ENCODE assay signal across 22 cellular contexts in genomic region chr22:42000466-42000865, GRCh38. TPM values are rescaled to one million over a fixed set of nuclear protein-coding genes. Genes with fewer than 3 reads are reported as not detected.
DNase-seq lines count a peak whose midpoint lies in the region; ATAC-seq, FAIRE-seq and TF ChIP-seq lines count a peak whose summit lies in the region.
"Had no signal": no experiment of that assay in that cellular context is flagged by ENCODE, and none has a peak within 500 bp of the region (broad histone marks: within the 10 kb centered on the region; RNA-seq: fewer than 3 reads in every experiment).

No MANE protein-coding gene starts in this region.

- FAIRE-seq in endothelial cell of umbilical vein (lab: Jason Lieb, UNC), result no peak
- FAIRE-seq: GM12892, RCC 7860 had no signal

- no peaks in the 10 kb centered on the region for H3K9me3 ChIP-seq in CD8-positive, alpha-beta memory T cell (ENCODE audit: low read length)
- no peaks in the 10 kb centered on the region for H3K9me3 ChIP-seq in endothelial cell of umbilical vein (replicated peaks; ENCODE audit: control insufficient read depth, insufficient read depth, low read length)
- H3K9me3 ChIP-seq in mucosa of descending colon, result no peaks in the 10 kb centered on the region
- H3K9me3 ChIP-seq: Caco-2, SJCRH30 had no signal

- H3K27me3 Mint-ChIP-seq in CD8-positive, alpha-beta memory T cell, result peaks cover 0 to 2% of the 10 kb centered on the region in 2 donors
- peaks cover 3% of the 10 kb centered on the region for H3K27me3 Mint-ChIP-seq in activated T-helper 1 cell treated with anti-CD3 and anti-CD28 coated beads, Interleukin-12 subunit alpha, Interleukin-12 subunit beta, Interleukin-2, Interleukin-4 antibody, amounts not matched to agents 30 ng/mL and 10 ng/mL and 1 ng/mL, durations not matched to agents 14 hours and 24 hours and 36 hours (ENCODE audit: insufficient read depth)
- peaks cover 0 to 7% of the 10 kb centered on the region in 2 donors for H3K27me3 Mint-ChIP-seq in natural killer cell (ENCODE audit: low read depth in 2 of 2)

- H3K9me1 ChIP-seq in endothelial cell of umbilical vein (replicated peaks; ENCODE audit: control insufficient read depth, extremely low read depth, insufficient read depth, low read length), result no peaks in the 10 kb centered on the region

- no peaks in the 10 kb centered on the region for H4K20me1 ChIP-seq in endothelial cell of umbilical vein (replicated peaks; ENCODE audit: control insufficient read depth, extremely low read depth, insufficient read depth, low read length)

- H3K79me2 ChIP-seq in endothelial cell of umbilical vein (ENCODE audit: control insufficient read depth, insufficient read depth, low read length), result no peaks in the 10 kb centered on the region

- no peaks in the 10 kb centered on the region for H3K36me3 ChIP-seq in CD8-positive, alpha-beta memory T cell (ENCODE audit: insufficient read depth, low read length)
- H3K36me3 ChIP-seq in endothelial cell of umbilical vein (ENCODE audit: control insufficient read depth in 2 of 2, extremely low read depth in 1 of 2, insufficient read depth in 2 of 2, low read length in 2 of 2), result no peaks in the 10 kb centered on the region
- no peaks in the 10 kb centered on the region for H3K36me3 ChIP-seq in mucosa of descending colon (ENCODE audit: low read depth)
- H3K36me3 ChIP-seq: BE2C, SJCRH30 had no signal

- no peak for DNase-seq in CD8-positive, alpha-beta memory T cell
- no peak for DNase-seq in activated T-helper 1 cell treated with anti-CD3 and anti-CD28 coated beads, Interleukin-12 subunit alpha, Interleukin-12 subunit beta, Interleukin-2, Interleukin-4 antibody, amounts not matched to agents 30 ng/mL and 10 ng/mL and 1 ng/mL, durations not matched to agents 14 hours and 24 hours and 36 hours (ENCODE audit: low spot score)
- DNase-seq in endothelial cell of umbilical vein (ENCODE audit: low read depth, low spot score), result no peak
- DNase-seq in natural killer cell, result no peak
- DNase-seq in GF-D8 (lab: John Stamatoyannopoulos, UW), result no peak
- DNase-seq in mucosa of descending colon, result no peak
- DNase-seq: BE2C, Caco-2, DND-41, KBM-7, NCI-H1092, NCI-H1436 treated with DMSO at 0.1 percent for 48 hours, NCI-H2029, NCI-H2227 treated with DMSO at 0.1 percent for 48 hours, OCI-M1, SJCRH30 had no signal

- TSS peak; percentile 84 for BruUV-seq in endothelial cell of umbilical vein (replicated peaks; lab: Mats Ljungman, UMichigan)

- peaks cover 17 to 21% (median 20%) of the 10 kb centered on the region in 3 donors for H3K4me1 Mint-ChIP-seq in CD8-positive, alpha-beta memory T cell
- peaks cover 41% of the 10 kb centered on the region for H3K4me1 Mint-ChIP-seq in activated T-helper 1 cell treated with anti-CD3 and anti-CD28 coated beads, Interleukin-12 subunit alpha, Interleukin-12 subunit beta, Interleukin-2, Interleukin-4 antibody, amounts not matched to agents 30 ng/mL and 10 ng/mL and 1 ng/mL, durations not matched to agents 14 hours and 24 hours and 36 hours (ENCODE audit: low read depth)
- peaks cover 5 to 22% of the 10 kb centered on the region in 2 donors for H3K4me1 Mint-ChIP-seq in natural killer cell

- dilution Hi-C loops in endothelial cell of umbilical vein (cut with MboI; ENCODE audit: extremely low pct_ligation_motif_present, low sequenced_read_pairs), result no loop called here

- ATAC-seq in natural killer cell (no peak), GM21360 (IDR thresholded peaks at IDR 0.05; ENCODE audit: unreplicated experiment) (no peak), mucosa of descending colon (no peak)
- ATAC-seq: GM23338 had no signal

- H3K4me1 ChIP-seq in CD8-positive, alpha-beta memory T cell (ENCODE audit: insufficient read depth, low read length), result peaks cover 19% of the 10 kb centered on the region
- no peaks in the 10 kb centered on the region for H3K4me1 ChIP-seq in endothelial cell of umbilical vein (ENCODE audit: control insufficient read depth, extremely low read depth, insufficient read depth, low read length)
- H3K4me1 ChIP-seq in mucosa of descending colon (ENCODE audit: low read depth), result peaks cover 5% of the 10 kb centered on the region
- H3K4me1 ChIP-seq: BE2C, SJCRH30 had no signal

- no peak overlapping the region for H3K4me2 ChIP-seq in endothelial cell of umbilical vein (ENCODE audit: insufficient read depth, low read length)
- H3K4me2 ChIP-seq: GM23338 had no signal

- no peak for TF ChIP-seq CTCF in endothelial cell of umbilical vein (IDR thresholded peaks at IDR 0.05; ENCODE audit: extremely low read depth in 1 of 2, insufficient read depth in 1 of 2, low read depth in 1 of 2, low read length in 2 of 2)
- no peak for TF ChIP-seq CTCF in natural killer cell (IDR thresholded peaks at IDR 0.05)
- TF ChIP-seq CTCF in mucosa of descending colon (IDR thresholded peaks at IDR 0.05), result no peak

- POLR2A ChIA-PET in CD8-positive, alpha-beta memory T cell (lab: Charles Lee), result no interaction called here
- POLR2A ChIA-PET in endothelial cell of umbilical vein (lab: Charles Lee), result no interaction called here

- no peak for TF ChIP-seq POLR2A in endothelial cell of umbilical vein (IDR thresholded peaks at IDR 0.05; ENCODE audit: low read depth, low read length)

- no peak overlapping the region for H3K27ac ChIP-seq in CD8-positive, alpha-beta memory T cell (ENCODE audit: low read depth, low read length)
- no peak overlapping the region for H3K27ac ChIP-seq in endothelial cell of umbilical vein (ENCODE audit: insufficient read depth, low read depth, low read length)
- H3K27ac ChIP-seq: SJCRH30 had no signal

- no peaks in the 10 kb centered on the region for H3K27me3 ChIP-seq in CD8-positive, alpha-beta memory T cell (ENCODE audit: insufficient read depth, low read length, poor library complexity, severe bottlenecking)
- H3K27me3 ChIP-seq in endothelial cell of umbilical vein (ENCODE audit: control insufficient read depth in 2 of 2, insufficient read depth in 2 of 2, low read length in 2 of 2), result peaks cover 0 to 7% of the 10 kb centered on the region in 2 experiments
- H3K27me3 ChIP-seq: BE2C, SJCRH30 had no signal

- H3K36me3 Mint-ChIP-seq in CD8-positive, alpha-beta memory T cell, result peaks cover 2 to 6% (median 4%) of the 10 kb centered on the region in 3 donors
- peaks cover 20% of the 10 kb centered on the region for H3K36me3 Mint-ChIP-seq in activated T-helper 1 cell treated with anti-CD3 and anti-CD28 coated beads, Interleukin-12 subunit alpha, Interleukin-12 subunit beta, Interleukin-2, Interleukin-4 antibody, amounts not matched to agents 30 ng/mL and 10 ng/mL and 1 ng/mL, durations not matched to agents 14 hours and 24 hours and 36 hours (ENCODE audit: low read depth)
- no peaks in the 10 kb centered on the region for H3K36me3 Mint-ChIP-seq in natural killer cell

- CTCF ChIA-PET in CD8-positive, alpha-beta memory T cell (lab: Charles Lee), result no interaction called here
- CTCF ChIA-PET in endothelial cell of umbilical vein (lab: Charles Lee), result no interaction called here

- intact Hi-C loops in activated T-helper 1 cell treated with anti-CD3 and anti-CD28 coated beads, Interleukin-12 subunit alpha, Interleukin-12 subunit beta, Interleukin-2, Interleukin-4 antibody, amounts not matched to agents 30 ng/mL and 10 ng/mL and 1 ng/mL, durations not matched to agents 14 hours and 24 hours and 36 hours (cut with micrococcal nuclease), result no loop called here
- intact Hi-C loops in endothelial cell of umbilical vein (cut with micrococcal nuclease), result no loop called here
- intact Hi-C loops in natural killer cell (cut with micrococcal nuclease), result no loop called here
- intact Hi-C loops in mucosa of descending colon (cut with DNase I, micrococcal nuclease), result no loop called here

- no peak overlapping the region for H2AFZ ChIP-seq in endothelial cell of umbilical vein (ENCODE audit: low read depth, low read length)
- H2AFZ ChIP-seq: GM23338 had no signal

- peak overlapping the region in 4 of 7 donors; percentile 57 to 90 (median 74) for H3K4me3 Mint-ChIP-seq in CD8-positive, alpha-beta memory T cell
- H3K4me3 Mint-ChIP-seq in activated T-helper 1 cell treated with anti-CD3 and anti-CD28 coated beads, Interleukin-12 subunit alpha, Interleukin-12 subunit beta, Interleukin-2, Interleukin-4 antibody, amounts not matched to agents 30 ng/mL and 10 ng/mL and 1 ng/mL, durations not matched to agents 14 hours and 24 hours and 36 hours, result peak overlapping the region; percentile 91
- H3K4me3 Mint-ChIP-seq in natural killer cell, result peak overlapping the region; percentile 77
- H3K4me3 Mint-ChIP-seq: GM23338 had no signal

- H3K4me3 ChIP-seq in CD8-positive, alpha-beta memory T cell (ENCODE audit: low read length), result no peak overlapping the region
- no peak overlapping the region for H3K4me3 ChIP-seq in endothelial cell of umbilical vein (replicated peaks in 1 of 3; ENCODE audit: insufficient read depth in 1 of 3, low read depth in 1 of 3, low read length in 3 of 3)
- no peak overlapping the region for H3K4me3 ChIP-seq in mucosa of descending colon
- H3K4me3 ChIP-seq: GM23338, SJCRH30 had no signal

- H3K27ac Mint-ChIP-seq in CD8-positive, alpha-beta memory T cell, result peak overlapping the region in 2 of 8 donors; percentile 22 to 84
- H3K27ac Mint-ChIP-seq in activated T-helper 1 cell treated with anti-CD3 and anti-CD28 coated beads, Interleukin-12 subunit alpha, Interleukin-12 subunit beta, Interleukin-2, Interleukin-4 antibody, amounts not matched to agents 30 ng/mL and 10 ng/mL and 1 ng/mL, durations not matched to agents 14 hours and 24 hours and 36 hours, result no peak overlapping the region
- peak overlapping the region; percentile 7 to 49 for H3K27ac Mint-ChIP-seq in natural killer cell
- H3K27ac Mint-ChIP-seq: GM23338 had no signal

- H3K9me3 Mint-ChIP-seq in CD8-positive, alpha-beta memory T cell, result peaks cover 0 to 11% (median 5%) of the 10 kb centered on the region in 5 donors
- peaks cover 5% of the 10 kb centered on the region for H3K9me3 Mint-ChIP-seq in activated T-helper 1 cell treated with anti-CD3 and anti-CD28 coated beads, Interleukin-12 subunit alpha, Interleukin-12 subunit beta, Interleukin-2, Interleukin-4 antibody, amounts not matched to agents 30 ng/mL and 10 ng/mL and 1 ng/mL, durations not matched to agents 14 hours and 24 hours and 36 hours
- H3K9me3 Mint-ChIP-seq in natural killer cell, result peaks cover 0 to 2% of the 10 kb centered on the region in 2 donors
- H3K9me3 Mint-ChIP-seq: GM23338 had no signal

- no peak overlapping the region for H3K9ac ChIP-seq in endothelial cell of umbilical vein (replicated peaks; ENCODE audit: extremely low read depth, insufficient read depth, low read length)

RNA-seq across cellular contexts. Expression of gene WBP2NL, which starts 1.9 kb away (rescaled TPM):
- total RNA-seq in CD8-positive, alpha-beta memory T cell, result under 1 TPM; 0.66 to 0.82 TPM
- 0.70 TPM for polyA plus RNA-seq in CD8-positive, alpha-beta memory T cell
- 1.5 and 2.3 TPM in 2 replicates for total RNA-seq in activated T-helper 1 cell treated with anti-CD3 and anti-CD28 coated beads, Interleukin-12 subunit alpha, Interleukin-12 subunit beta, Interleukin-2, Interleukin-4 antibody, amounts not matched to agents 30 ng/mL and 10 ng/mL and 1 ng/mL, durations not matched to agents 14 hours and 24 hours and 36 hours
- total RNA-seq in endothelial cell of umbilical vein, result 0.27 TPM in 1 of 2 replicates, not detected in the other
- 0.08 and 0.13 TPM in 2 replicates for polyA plus RNA-seq in endothelial cell of umbilical vein
- 0.05 and 0.10 TPM in 2 replicates for polyA plus RNA-seq in endothelial cell of umbilical vein (2011; cell fraction: cytosol; rRNA removed)
- 0.17 and 0.39 TPM in 2 replicates for polyA plus RNA-seq in endothelial cell of umbilical vein (2011; cell fraction: nucleus; rRNA removed)
- 0.15 TPM in 1 of 2 replicates, not detected in the other for polyA plus RNA-seq in endothelial cell of umbilical vein (2012)
- 0.42 TPM in 1 of 2 replicates, not detected in the other for polyA minus RNA-seq in endothelial cell of umbilical vein
- polyA minus RNA-seq in endothelial cell of umbilical vein (2011; cell fraction: cytosol; rRNA and poly(A)+ RNA removed), result not detected
- polyA minus RNA-seq in endothelial cell of umbilical vein (2011; cell fraction: nucleus; rRNA and poly(A)+ RNA removed), result 0.19 TPM in 1 of 2 replicates, not detected in the other
- total RNA-seq in natural killer cell, result 1 to 10 TPM; 1.7 to 3.6 (median 3.0) TPM
- 1 to 10 TPM in 2 of 3 donors, under 1 TPM in 1; 0.63 to 3.7 (median 1.8) TPM for total RNA-seq in mucosa of descending colon
- total RNA-seq: A673, HT1080, SJCRH30 had no signal
- polyA plus RNA-seq: GM23338 had no signal

RNA-seq across cellular contexts. Expression of gene SEPTIN3, which starts 31.2 kb away (rescaled TPM):
- under 1 TPM; 0.33 to 0.51 TPM for total RNA-seq in CD8-positive, alpha-beta memory T cell
- polyA plus RNA-seq in CD8-positive, alpha-beta memory T cell, result not detected
- total RNA-seq in activated T-helper 1 cell treated with anti-CD3 and anti-CD28 coated beads, Interleukin-12 subunit alpha, Interleukin-12 subunit beta, Interleukin-2, Interleukin-4 antibody, amounts not matched to agents 30 ng/mL and 10 ng/mL and 1 ng/mL, durations not matched to agents 14 hours and 24 hours and 36 hours, result 7.0 and 7.9 TPM in 2 replicates
- total RNA-seq in endothelial cell of umbilical vein (0.18 TPM in 1 of 2 replicates, not detected in the other), natural killer cell (under 1 TPM in 1 of 3 donors, not detected in 2; 0.38 TPM), mucosa of descending colon (1 to 10 TPM in 1 of 3 donors, under 1 TPM in 2; 0.23 to 1.6 (median 0.41) TPM)
- polyA plus RNA-seq in endothelial cell of umbilical vein, result 0.05 and 0.08 TPM in 2 replicates
- 0.05 and 0.11 TPM in 2 replicates for polyA plus RNA-seq in endothelial cell of umbilical vein (2011; cell fraction: cytosol; rRNA removed)
- polyA plus RNA-seq in endothelial cell of umbilical vein (2011; cell fraction: nucleus; rRNA removed), result 0.05 and 0.11 TPM in 2 replicates
- polyA plus RNA-seq in endothelial cell of umbilical vein (2012), result 0.19 and 0.57 TPM in 2 replicates
- 0.19 TPM in 1 of 2 replicates, not detected in the other for polyA minus RNA-seq in endothelial cell of umbilical vein
- 0.41 TPM for polyA minus RNA-seq in endothelial cell of umbilical vein (2011; cell fraction: cytosol; rRNA and poly(A)+ RNA removed)
- polyA minus RNA-seq in endothelial cell of umbilical vein (2011; cell fraction: nucleus; rRNA and poly(A)+ RNA removed), result 0.10 TPM in 1 of 2 replicates, not detected in the other
- total RNA-seq: HT1080 had no signal

RNA-seq across cellular contexts. Expression of gene CENPM, which starts 53.5 kb away (rescaled TPM):
- 10 to 100 TPM; 73.2 to 77.5 TPM for total RNA-seq in CD8-positive, alpha-beta memory T cell
- 19.2 TPM for polyA plus RNA-seq in CD8-positive, alpha-beta memory T cell
- 82.0 and 84.6 TPM in 2 replicates for total RNA-seq in activated T-helper 1 cell treated with anti-CD3 and anti-CD28 coated beads, Interleukin-12 subunit alpha, Interleukin-12 subunit beta, Interleukin-2, Interleukin-4 antibody, amounts not matched to agents 30 ng/mL and 10 ng/mL and 1 ng/mL, durations not matched to agents 14 hours and 24 hours and 36 hours
- total RNA-seq in endothelial cell of umbilical vein, result 30.4 and 34.5 TPM in 2 replicates
- polyA plus RNA-seq in endothelial cell of umbilical vein, result 37.4 and 51.0 TPM in 2 replicates
- polyA plus RNA-seq in endothelial cell of umbilical vein (2011; cell fraction: cytosol; rRNA removed), result 38.9 and 40.2 TPM in 2 replicates
- 38.4 and 38.5 TPM in 2 replicates for polyA plus RNA-seq in endothelial cell of umbilical vein (2011; cell fraction: nucleus; rRNA removed)
- polyA plus RNA-seq in endothelial cell of umbilical vein (2012), result 9.5 and 17.5 TPM in 2 replicates
- polyA minus RNA-seq in endothelial cell of umbilical vein, result 24.9 and 25.2 TPM in 2 replicates
- 45.4 TPM for polyA minus RNA-seq in endothelial cell of umbilical vein (2011; cell fraction: cytosol; rRNA and poly(A)+ RNA removed)
- polyA minus RNA-seq in endothelial cell of umbilical vein (2011; cell fraction: nucleus; rRNA and poly(A)+ RNA removed), result 16.9 and 20.1 TPM in 2 replicates
- 1 to 10 TPM; 4.2 to 7.1 (median 6.1) TPM for total RNA-seq in natural killer cell
- total RNA-seq in mucosa of descending colon, result 10 to 100 TPM in 1 of 3 donors, 1 to 10 TPM in 2; 3.2 to 18.8 (median 7.5) TPM
